ENCODE assay signal across 33 cellular contexts in the genomic region with DNA sequence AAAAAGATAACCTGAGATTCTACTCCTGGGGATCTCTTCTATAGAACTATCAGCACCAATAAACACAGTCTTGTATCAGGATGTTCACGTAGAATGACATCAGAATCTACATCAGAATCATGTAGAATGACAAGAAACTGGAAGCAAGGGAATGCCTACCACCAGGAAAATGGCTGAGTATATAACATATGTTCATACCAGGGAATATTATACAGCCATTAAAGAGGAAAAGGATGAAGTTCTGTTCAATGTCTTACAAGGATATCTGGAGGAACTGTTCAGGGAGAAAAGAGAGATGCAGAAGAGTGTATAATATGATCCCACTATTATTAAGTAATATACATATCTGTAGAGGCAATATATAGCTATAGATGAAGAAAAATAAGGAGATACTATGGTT. TPM values are rescaled to one million over a fixed set of nuclear protein-coding genes. Genes with fewer than 3 reads are reported as not detected.
DNase-seq lines count a peak whose midpoint lies in the region; ATAC-seq and TF ChIP-seq lines count a peak whose summit lies in the region.
"Had no signal": no experiment of that assay in that cellular context is flagged by ENCODE, and none has a peak within 500 bp of the region (broad histone marks: within the 10 kb centered on the region; RNA-seq: fewer than 3 reads in every experiment).

No MANE protein-coding gene starts in this region.

- H3K36me3 Mint-ChIP-seq in neural crest cell (ENCODE audit: low read depth), result peaks cover 23% of the 10 kb centered on the region

- H3K9me3 ChIP-seq in HEK293 (ENCODE audit: control insufficient read depth, insufficient read depth, low read depth, low read length) (no peaks in the 10 kb centered on the region), osteoblast (ENCODE audit: low read depth, low read length) (no peaks in the 10 kb centered on the region)
- H3K9me3 ChIP-seq: A549, BE2C, Caco-2 had no signal

- H3K27me3 ChIP-seq in osteoblast (ENCODE audit: insufficient read depth, low read length), result no peaks in the 10 kb centered on the region
- H3K27me3 ChIP-seq: BE2C had no signal

- no peaks in the 10 kb centered on the region for H3K79me2 ChIP-seq in osteoblast (ENCODE audit: insufficient read depth, low read length)

- H3K27ac ChIP-seq in HEK293 (ENCODE audit: extremely low read depth, low read depth, low read length) (no peak overlapping the region), osteoblast (ENCODE audit: low read depth, low read length) (no peak overlapping the region)
- H3K27ac ChIP-seq: 22Rv1; A549; BLaER1; BLaER1 treated with 17β-estradiol and CSF1 and Interleukin-3, amounts not matched to agents 10 nM and 100 nM; C4-2B had no signal

- H3K36me3 ChIP-seq in HEK293 (ENCODE audit: control insufficient read depth in 2 of 2, insufficient read depth in 1 of 2, low read length in 2 of 2) (peaks cover 0 to 25% of the 10 kb centered on the region in 2 experiments; a peak in 2 of 3 replicates), osteoblast (ENCODE audit: insufficient read depth, low read length) (no peaks in the 10 kb centered on the region)
- H3K36me3 ChIP-seq: BE2C had no signal

- CTCF ChIA-PET in HEK293 (lab: Yijun Ruan, JAX), result no interaction called here

- H3K4me1 ChIP-seq in HEK293 (ENCODE audit: control insufficient read depth, insufficient read depth, low read length) (peaks cover 3% of the 10 kb centered on the region), osteoblast (ENCODE audit: insufficient read depth, low read length) (peaks cover 2% of the 10 kb centered on the region)
- H3K4me1 ChIP-seq: BE2C had no signal

- no peak for ATAC-seq in HG03108 (IDR thresholded peaks at IDR 0.05; ENCODE audit: unreplicated experiment)
- ATAC-seq: A549; CD8-positive, alpha-beta T cell had no signal

- DNase-seq in neural crest cell (ENCODE audit: low read depth, low spot score) (no peak), osteoblast (ENCODE audit: insufficient read length, low spot score, missing footprints) (peak; percentile 58), cerebellar cortex (ENCODE audit: low spot score) (no peak), T-helper 1 cell (no peak)
- DNase-seq: 8988T; ACHN; AML-193; BE2C; C1 segment of cervical spinal cord; Caco-2; Calu3; CD4-positive, alpha-beta memory T cell; CD4-positive, alpha-beta T cell; CD4-positive, CD25-positive, alpha-beta regulatory T cell; CD8-positive, alpha-beta memory T cell; CD8-positive, alpha-beta T cell; COR-L47; DMS 273 treated with DMSO at 0.1 percent for 48 hours; DMS153; DMS53; DMS79; DMS79 treated with DMSO at 0.1 percent for 48 hours; DND-41; EL had no signal

- H3K4me3 Mint-ChIP-seq in neural crest cell, result peak overlapping the region; percentile 5
- H3K4me3 Mint-ChIP-seq: B cell; CD14-positive monocyte; CD4-positive, alpha-beta memory T cell; CD4-positive, alpha-beta T cell; CD8-positive, alpha-beta T cell had no signal

- H3K4me2 ChIP-seq in osteoblast (ENCODE audit: insufficient read depth, low read length), result no peak overlapping the region
- H3K4me2 ChIP-seq: A549; BLaER1; BLaER1 treated with 17β-estradiol and CSF1 and Interleukin-3, amounts not matched to agents 10 nM and 100 nM had no signal

- H3K9me3 Mint-ChIP-seq in neural crest cell, result peaks cover 4% of the 10 kb centered on the region
- H3K9me3 Mint-ChIP-seq: CD14-positive monocyte; CD4-positive, alpha-beta T cell; CD8-positive, alpha-beta memory T cell; CD8-positive, alpha-beta T cell had no signal

- POLR2A ChIA-PET in HEK293 (lab: Yijun Ruan, JAX), result interaction anchor here (0.7 kb wide), 1 partner anchor 1121 kb away, joined by 3 read pairs; no protein-coding TSS in a partner anchor

- H3K27me3 Mint-ChIP-seq in neural crest cell (ENCODE audit: low read depth), result no peaks in the 10 kb centered on the region

- TF ChIP-seq CTCF in HEK293 (tag by site-specific recombination; IDR thresholded peaks at IDR 0.05), result no peak
- no peak for TF ChIP-seq CTCF in neural crest cell (conservative IDR thresholded peaks at IDR 0.05)
- no peak for TF ChIP-seq CTCF in osteoblast (IDR thresholded peaks at IDR 0.05; ENCODE audit: extremely low read depth, low read depth, low read length)

- H3K27ac Mint-ChIP-seq in neural crest cell (ENCODE audit: unreplicated experiment), result no peak overlapping the region
- H3K27ac Mint-ChIP-seq: B cell; CD14-positive monocyte; CD4-positive, alpha-beta T cell; CD4-positive, CD25-positive, alpha-beta regulatory T cell; CD8-positive, alpha-beta memory T cell; CD8-positive, alpha-beta T cell had no signal

- peaks cover 34% of the 10 kb centered on the region for H3K4me1 Mint-ChIP-seq in neural crest cell

- no peaks in the 10 kb centered on the region for H4K20me1 ChIP-seq in osteoblast (ENCODE audit: insufficient read depth, low read length)

- H3K4me3 ChIP-seq in HEK293 (ENCODE audit: low read depth, low read length) (no peak overlapping the region), osteoblast (ENCODE audit: insufficient read depth, low read length) (no peak overlapping the region)
- H3K4me3 ChIP-seq: A549; BLaER1; BLaER1 treated with 17β-estradiol and CSF1 and Interleukin-3, amounts not matched to agents 10 nM and 100 nM had no signal

- no peak overlapping the region for H2AFZ ChIP-seq in osteoblast (ENCODE audit: low read length)

TF ChIP-seq in HEK293, 187 proteins besides CTCF, POLR2A, EP300 and RAD21:
- TF ChIP-seq ZNF423 (tag by site-specific recombination; IDR thresholded peaks at IDR 0.05) (no peak), ZNF664 (tag by site-specific recombination; IDR thresholded peaks at IDR 0.05) (0 out of 2 replicates have a peak, but pooled peaks have one; percentile 37), GFI1B (tag by site-specific recombination; IDR thresholded peaks at IDR 0.05) (no peak), ZNF544 (tag by site-specific recombination; IDR thresholded peaks at IDR 0.05) (no peak), ZNF701 (tag by site-specific recombination; IDR thresholded peaks at IDR 0.05) (no peak), ZNF792 (tag by site-specific recombination; IDR thresholded peaks at IDR 0.05) (no peak), ZFP37 (tag by site-specific recombination; IDR thresholded peaks at IDR 0.05) (no peak), ZNF221 (tag by site-specific recombination; IDR thresholded peaks at IDR 0.05; ENCODE audit: borderline replicate concordance) (no peak), OSR2 (tag by site-specific recombination; IDR thresholded peaks at IDR 0.05) (no peak), ZNF416 (tag by site-specific recombination; IDR thresholded peaks at IDR 0.05) (no peak), ZNF146 (tag by site-specific recombination; IDR thresholded peaks at IDR 0.05) (peak; percentile 81), ZNF155 (tag by site-specific recombination; IDR thresholded peaks at IDR 0.05) (no peak), MZF1 (tag by site-specific recombination; IDR thresholded peaks at IDR 0.05; ENCODE audit: borderline replicate concordance) (peak; percentile 64; the same call in 1 of the 2 replicates)
- TF ChIP-seq, protein P1, sequence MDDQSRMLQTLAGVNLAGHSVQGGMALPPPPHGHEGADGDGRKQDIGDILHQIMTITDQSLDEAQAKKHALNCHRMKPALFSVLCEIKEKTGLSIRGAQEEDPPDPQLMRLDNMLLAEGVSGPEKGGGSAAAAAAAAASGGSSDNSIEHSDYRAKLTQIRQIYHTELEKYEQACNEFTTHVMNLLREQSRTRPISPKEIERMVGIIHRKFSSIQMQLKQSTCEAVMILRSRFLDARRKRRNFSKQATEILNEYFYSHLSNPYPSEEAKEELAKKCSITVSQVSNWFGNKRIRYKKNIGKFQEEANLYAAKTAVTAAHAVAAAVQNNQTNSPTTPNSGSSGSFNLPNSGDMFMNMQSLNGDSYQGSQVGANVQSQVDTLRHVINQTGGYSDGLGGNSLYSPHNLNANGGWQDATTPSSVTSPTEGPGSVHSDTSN (CRISPR knock-in tag; IDR thresholded peaks at IDR 0.05), result no peak
- TF ChIP-seq, protein P2, sequence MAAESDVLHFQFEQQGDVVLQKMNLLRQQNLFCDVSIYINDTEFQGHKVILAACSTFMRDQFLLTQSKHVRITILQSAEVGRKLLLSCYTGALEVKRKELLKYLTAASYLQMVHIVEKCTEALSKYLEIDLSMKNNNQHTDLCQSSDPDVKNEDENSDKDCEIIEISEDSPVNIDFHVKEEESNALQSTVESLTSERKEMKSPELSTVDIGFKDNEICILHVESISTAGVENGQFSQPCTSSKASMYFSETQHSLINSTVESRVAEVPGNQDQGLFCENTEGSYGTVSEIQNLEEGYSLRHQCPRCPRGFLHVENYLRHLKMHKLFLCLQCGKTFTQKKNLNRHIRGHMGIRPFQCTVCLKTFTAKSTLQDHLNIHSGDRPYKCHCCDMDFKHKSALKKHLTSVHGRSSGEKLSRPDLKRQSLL (tag by site-specific recombination; IDR thresholded peaks at IDR 0.05), result no peak
- TF ChIP-seq, protein P3, sequence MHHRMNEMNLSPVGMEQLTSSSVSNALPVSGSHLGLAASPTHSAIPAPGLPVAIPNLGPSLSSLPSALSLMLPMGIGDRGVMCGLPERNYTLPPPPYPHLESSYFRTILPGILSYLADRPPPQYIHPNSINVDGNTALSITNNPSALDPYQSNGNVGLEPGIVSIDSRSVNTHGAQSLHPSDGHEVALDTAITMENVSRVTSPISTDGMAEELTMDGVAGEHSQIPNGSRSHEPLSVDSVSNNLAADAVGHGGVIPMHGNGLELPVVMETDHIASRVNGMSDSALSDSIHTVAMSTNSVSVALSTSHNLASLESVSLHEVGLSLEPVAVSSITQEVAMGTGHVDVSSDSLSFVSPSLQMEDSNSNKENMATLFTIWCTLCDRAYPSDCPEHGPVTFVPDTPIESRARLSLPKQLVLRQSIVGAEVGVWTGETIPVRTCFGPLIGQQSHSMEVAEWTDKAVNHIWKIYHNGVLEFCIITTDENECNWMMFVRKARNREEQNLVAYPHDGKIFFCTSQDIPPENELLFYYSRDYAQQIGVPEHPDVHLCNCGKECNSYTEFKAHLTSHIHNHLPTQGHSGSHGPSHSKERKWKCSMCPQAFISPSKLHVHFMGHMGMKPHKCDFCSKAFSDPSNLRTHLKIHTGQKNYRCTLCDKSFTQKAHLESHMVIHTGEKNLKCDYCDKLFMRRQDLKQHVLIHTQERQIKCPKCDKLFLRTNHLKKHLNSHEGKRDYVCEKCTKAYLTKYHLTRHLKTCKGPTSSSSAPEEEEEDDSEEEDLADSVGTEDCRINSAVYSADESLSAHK (tag by site-specific recombination; IDR thresholded peaks at IDR 0.05), result no peak

RNA-seq across cellular contexts. Expression of a gene that starts 4.8 kb away (rescaled TPM):
- 12.1 and 12.2 TPM in 2 replicates for total RNA-seq in neural crest cell
- total RNA-seq in osteoblast, result 1.1 and 4.7 TPM in 2 replicates

RNA-seq across cellular contexts. Expression of a gene that starts 52.1 kb away (rescaled TPM):
- 26.6 and 26.9 TPM in 2 replicates for total RNA-seq in neural crest cell
- total RNA-seq in osteoblast, result 22.1 and 25.7 TPM in 2 replicates
